10 cellular contexts compared by ENCODE assay signal in the genomic region with DNA sequence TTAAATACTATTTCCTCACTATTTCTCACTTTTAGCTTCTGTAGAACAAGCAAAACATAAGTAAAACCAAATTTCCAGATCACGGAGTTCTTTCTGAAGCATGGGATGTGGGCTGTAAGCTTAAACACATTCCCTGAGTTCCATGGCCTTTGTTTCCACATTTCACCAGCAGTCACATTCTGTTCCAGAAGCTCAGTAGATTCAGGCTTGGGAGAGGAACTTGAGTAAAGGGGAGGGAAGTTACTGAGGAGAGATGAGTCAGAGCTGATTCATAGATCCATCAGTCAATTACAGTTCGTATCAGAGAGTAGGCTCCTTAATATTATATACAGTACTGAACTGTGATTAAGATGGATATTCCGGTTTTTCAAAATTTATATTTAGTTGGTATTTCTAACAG.
DNase-seq lines count a peak whose midpoint lies in the region; ATAC-seq and TF ChIP-seq lines count a peak whose summit lies in the region.
"Had no signal": no experiment of that assay in that cellular context is flagged by ENCODE, and none has a peak within 500 bp of the region (broad histone marks: within the 10 kb centered on the region; RNA-seq: fewer than 3 reads in every experiment).

No MANE protein-coding gene starts in this region.

- H3K4me2 ChIP-seq in OCI-LY7 (ENCODE audit: low read length): no peak overlapping the region

- H3K36me3 ChIP-seq in OCI-LY7 (ENCODE audit: insufficient read depth, low read length) (no peaks in the 10 kb centered on the region), prostate gland (no peaks in the 10 kb centered on the region)

- POLR2A ChIA-PET in OCI-LY7 (lab: Charles Lee): no interaction called here

- intact Hi-C loops in OCI-LY7 (cut with micrococcal nuclease; ENCODE audit: unreplicated experiment) (no loop called here), prostate gland (cut with DNase I) (no loop called here)

- CTCF ChIA-PET in OCI-LY7 (lab: Charles Lee; ENCODE audit: unreplicated experiment): no interaction called here

- 54% methylated on average over 3 of the region's 3 CpGs for WGBS in prostate gland

- no peaks in the 10 kb centered on the region for H4K20me1 ChIP-seq in OCI-LY7 (ENCODE audit: insufficient read depth, low read length)

- H3K4me1 ChIP-seq in OCI-LY7 (ENCODE audit: insufficient read depth, low read length, poor library complexity, severe bottlenecking) (no peaks in the 10 kb centered on the region), prostate gland (replicated peaks) (no peaks in the 10 kb centered on the region)

- H2AFZ ChIP-seq in OCI-LY7 (ENCODE audit: low read length): no peak overlapping the region

- ATAC-seq in SK-N-SH treated with all-trans-retinoic acid at 6 μM for 48 hours: peak; percentile 98

- H3K9me2 ChIP-seq in OCI-LY7 (ENCODE audit: insufficient read depth, low read length): no peaks in the 10 kb centered on the region

- H3K4me3 ChIP-seq in foreskin fibroblast (ENCODE audit: low read depth in 1 of 2, low read length in 2 of 2) (no peak overlapping the region), retinal pigment epithelial cell (ENCODE audit: low read length) (no peak overlapping the region), OCI-LY7 (ENCODE audit: low read depth, low read length, poor library complexity, severe bottlenecking) (no peak overlapping the region), prostate gland (no peak overlapping the region)

- H3K9me3 ChIP-seq in OCI-LY7 (ENCODE audit: low read length): peaks cover 32% of the 10 kb centered on the region; the same call in 1 of the 2 replicates
- H3K9me3 ChIP-seq in prostate gland: no peaks in the 10 kb centered on the region

- no peak for TF ChIP-seq POLR2A in prostate gland (IDR thresholded peaks at IDR 0.05)
- no peak for TF ChIP-seq POLR2A in erythroblast (IDR thresholded peaks at IDR 0.05; ENCODE audit: low read length)

- no peak overlapping the region for H3K27ac ChIP-seq in OCI-LY7 (ENCODE audit: low read depth, low read length, poor library complexity, severe bottlenecking)
- no peak overlapping the region for H3K27ac ChIP-seq in prostate gland

- BruUV-seq in OCI-LY7 (replicated peaks; lab: Mats Ljungman, UMichigan): no TSS peak

- no peaks in the 10 kb centered on the region for H3K27me3 ChIP-seq in prostate gland (replicated peaks; ENCODE audit: insufficient read depth)

- peak; percentile 62 for DNase-seq in HS-27A (ENCODE audit: low read depth)
- peak; percentile 92 to 93 for DNase-seq in foreskin fibroblast
- DNase-seq in retinal pigment epithelial cell (ENCODE audit: low read depth): peak; percentile 91
- no peak for DNase-seq in OCI-LY7 (ENCODE audit: low spot score)
- no peak for DNase-seq in prostate gland (ENCODE audit: low spot score)
- no peak for DNase-seq in erythroblast (lab: John Stamatoyannopoulos, UW)
- no peak for DNase-seq in stimulated activated CD8-positive, alpha-beta memory T cell treated with anti-CD3 and anti-CD28 coated beads, Interleukin-4, amount 100 ng/mL, for 48 hours
- DNase-seq: activated naive CD4-positive, alpha-beta T cell treated with anti-CD3 and anti-CD28 coated beads, Interleukin-2, amount 50 U/mL, for 16 hours; NCI-H2081 had no signal

- no peak for TF ChIP-seq CTCF in foreskin fibroblast (IDR thresholded peaks at IDR 0.05; ENCODE audit: low read depth, low read length)
- TF ChIP-seq CTCF in retinal pigment epithelial cell (conservative IDR thresholded peaks at IDR 0.05; ENCODE audit: low read depth, low read length): no peak
- TF ChIP-seq CTCF in OCI-LY7 (conservative IDR thresholded peaks at IDR 0.05; ENCODE audit: low read length): no peak
- TF ChIP-seq CTCF in prostate gland (IDR thresholded peaks at IDR 0.05): no peak

- no peaks in the 10 kb centered on the region for H3K79me2 ChIP-seq in OCI-LY7 (ENCODE audit: insufficient read depth, low read depth, low read length)

TF ChIP-seq in SK-N-SH treated with all-trans-retinoic acid at 6 μM for 48 hours, 23 proteins besides CTCF, POLR2A, EP300 and RAD21:
- TF ChIP-seq OSR1 (CRISPR knock-in tag; IDR thresholded peaks at IDR 0.05) (no peak), ARNTL (CRISPR knock-in tag; IDR thresholded peaks at IDR 0.05; ENCODE audit: borderline replicate concordance, low read depth) (no peak), ISL1 (CRISPR knock-in tag; IDR thresholded peaks at IDR 0.05) (0 out of 2 replicates have a peak, but pooled peaks have one; percentile 33), RARB (CRISPR knock-in tag; IDR thresholded peaks at IDR 0.05) (no peak), ZNF565 (CRISPR knock-in tag; conservative IDR thresholded peaks at IDR 0.05; ENCODE audit: low read depth) (no peak), ZNF70 (CRISPR knock-in tag; IDR thresholded peaks at IDR 0.05) (no peak), ESRRG (CRISPR knock-in tag; IDR thresholded peaks at IDR 0.05) (no peak)
- TF ChIP-seq, protein P1, sequence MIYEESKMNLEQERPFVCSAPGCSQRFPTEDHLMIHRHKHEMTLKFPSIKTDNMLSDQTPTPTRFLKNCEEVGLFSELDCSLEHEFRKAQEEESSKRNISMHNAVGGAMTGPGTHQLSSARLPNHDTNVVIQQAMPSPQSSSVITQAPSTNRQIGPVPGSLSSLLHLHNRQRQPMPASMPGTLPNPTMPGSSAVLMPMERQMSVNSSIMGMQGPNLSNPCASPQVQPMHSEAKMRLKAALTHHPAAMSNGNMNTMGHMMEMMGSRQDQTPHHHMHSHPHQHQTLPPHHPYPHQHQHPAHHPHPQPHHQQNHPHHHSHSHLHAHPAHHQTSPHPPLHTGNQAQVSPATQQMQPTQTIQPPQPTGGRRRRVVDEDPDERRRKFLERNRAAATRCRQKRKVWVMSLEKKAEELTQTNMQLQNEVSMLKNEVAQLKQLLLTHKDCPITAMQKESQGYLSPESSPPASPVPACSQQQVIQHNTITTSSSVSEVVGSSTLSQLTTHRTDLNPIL (CRISPR knock-in tag; IDR thresholded peaks at IDR 0.05; ENCODE audit: low read depth): no peak

Comparison
In these comparisons a context has a peak if more than half of its experiments do, and no peak if none do; other contexts are left out.
1. DNase-seq: peak in HS-27A (single experiment), foreskin fibroblast (2 of 2) and retinal pigment epithelial cell (single experiment); none in OCI-LY7 (single experiment), prostate gland (single experiment), erythroblast (0 of 2) and stimulated activated CD8-positive, alpha-beta memory T cell treated with anti-CD3 and anti-CD28 coated beads, Interleukin-4, amount 100 ng/mL, for 48 hours (single experiment).